ENCODE assay signal across 8 cellular contexts in genomic region chr1:9428601-9429368, GRCh38.
DNase-seq lines count a peak whose midpoint lies in the region; ATAC-seq and TF ChIP-seq lines count a peak whose summit lies in the region.

No MANE protein-coding gene starts in this region.

- peak; percentile 96 for DNase-seq in AG04450 (ENCODE audit: low read depth, low spot score)
- peak; percentile 100 for DNase-seq in NCI-H2227 (lab: John Stamatoyannopoulos, UW; ENCODE audit: unreplicated experiment)
- DNase-seq in cardiac fibroblast (ENCODE audit: low read depth in 2 of 2): peak; percentile 99
- DNase-seq in iPS-NIHi11 (ENCODE audit: low spot score): peak; percentile 97

- no peaks in the 10 kb centered on the region for H3K9me3 ChIP-seq in AG04450 (ENCODE audit: control insufficient read depth, insufficient read depth, low read length)

- ATAC-seq in GM18907 (IDR thresholded peaks at IDR 0.05; ENCODE audit: unreplicated experiment) (peak; percentile 73), HG03159 (IDR thresholded peaks at IDR 0.05; ENCODE audit: unreplicated experiment) (peak; percentile 63)

- H3K27me3 ChIP-seq in AG04450 (ENCODE audit: control insufficient read depth, insufficient read depth, low read length): peaks cover 4% of the 10 kb centered on the region

- peak overlapping the region; percentile 71 for H3K4me3 ChIP-seq in AG04450 (ENCODE audit: low read depth, low read length)
- peak overlapping the region; percentile 62 for H3K4me3 ChIP-seq in WI38 (ENCODE audit: low read depth, low read length)
- peak overlapping the region; percentile 70 to 72 for H3K4me3 ChIP-seq in cardiac fibroblast (replicated peaks in 1 of 2; ENCODE audit: low read depth in 2 of 2, low read length in 2 of 2)
- H3K4me3 ChIP-seq in skin epidermis: peak overlapping the region; percentile 34 to 52 (median 39)

- peak overlapping the region; percentile 24 for H3K27ac ChIP-seq in AG04450 (ENCODE audit: low read depth, low read length)
- peak overlapping the region in 20 of 21 experiments; percentile 24 to 87 (median 70) for H3K27ac ChIP-seq in skin epidermis

- POLR2A ChIA-PET in AG04450 (lab: Yijun Ruan, JAX): no interaction called here

- TF ChIP-seq CTCF in AG04450 (IDR thresholded peaks at IDR 0.05; ENCODE audit: low read depth, low read length): no peak; the same call in none of the 2 replicates
- no peak for TF ChIP-seq CTCF in WI38 (IDR thresholded peaks at IDR 0.05; ENCODE audit: low read depth, low read length)
- no peak for TF ChIP-seq CTCF in cardiac fibroblast (IDR thresholded peaks at IDR 0.05; ENCODE audit: low read depth, low read length)

- CTCF ChIA-PET in AG04450 (lab: Charles Lee): interaction anchor here (1.8 kb wide), 1 partner anchor 27 kb away, joined by 7 read pairs; no protein-coding TSS in a partner anchor

Comparison
In these comparisons a context has a peak if more than half of its experiments do, and no peak if none do; other contexts are left out.
1. Peak in every context shown above with its lines: DNase-seq, ATAC-seq, H3K4me3 ChIP-seq and H3K27ac ChIP-seq.